Comparison of ENCODE assay signal across 8 cellular contexts in genomic region chr12:102948941-102949352, GRCh38. TPM values are rescaled to one million over a fixed set of nuclear protein-coding genes. Genes with fewer than 3 reads are reported as not detected.
DNase-seq lines count a peak whose midpoint lies in the region; ATAC-seq and TF ChIP-seq lines count a peak whose summit lies in the region.

No MANE protein-coding gene starts in this region.

- peaks cover 82% of the 10 kb centered on the region for H3K27me3 Mint-ChIP-seq in activated T-cell treated with anti-CD3 and anti-CD28 coated beads, Interleukin-2, amount 50 U/mL, for 72 hours (ENCODE audit: low read depth)

- H3K36me3 Mint-ChIP-seq in activated T-cell treated with anti-CD3 and anti-CD28 coated beads, Interleukin-2, amount 50 U/mL, for 72 hours (ENCODE audit: insufficient read depth in 2 of 2), result no peaks in the 10 kb centered on the region

- H3K9me3 Mint-ChIP-seq in activated T-cell treated with anti-CD3 and anti-CD28 coated beads, Interleukin-2, amount 50 U/mL, for 72 hours, result no peaks in the 10 kb centered on the region

- peak; percentile 98 for TF ChIP-seq CTCF in BE2C (IDR thresholded peaks at IDR 0.05; ENCODE audit: low read depth, low read length)

- H3K9me3 ChIP-seq in BE2C, result no peaks in the 10 kb centered on the region

- peaks cover 33% of the 10 kb centered on the region for H3K4me1 Mint-ChIP-seq in activated T-cell treated with anti-CD3 and anti-CD28 coated beads, Interleukin-2, amount 50 U/mL, for 72 hours (ENCODE audit: low read depth)

- H3K4me1 ChIP-seq in BE2C, result peaks cover 14% of the 10 kb centered on the region

- peak in 1 of 2 donors; percentile 5 for ATAC-seq in activated T-cell treated with anti-CD3 and anti-CD28 coated beads, Interleukin-2, amount 50 U/mL, for 72 hours (replicated peaks in 1 of 2)
- ATAC-seq in GM18511 (IDR thresholded peaks at IDR 0.05; ENCODE audit: unreplicated experiment), result no peak
- ATAC-seq in HG03442 (IDR thresholded peaks at IDR 0.05; ENCODE audit: unreplicated experiment), result no peak

- H3K27me3 ChIP-seq in BE2C, result no peaks in the 10 kb centered on the region

- DNase-seq in BE2C, result peak; percentile 78
- peak; percentile 14 for DNase-seq in H4 (ENCODE audit: low spot score)
- peak; percentile 82 for DNase-seq in NCI-H69 (lab: John Stamatoyannopoulos, UW)
- DNase-seq in activated T-cell treated with anti-CD3 and anti-CD28 coated beads, Interleukin-2, amount 50 U/mL, for 72 hours, result peak; percentile 46 to 55
- DNase-seq in head of caudate nucleus, result peak in 40 of 42 donors; percentile 48 to 90 (median 78)
- DNase-seq in smooth muscle cell of the brain vasculature (ENCODE audit: low read depth, low spot score), result peak; percentile 12

- no peak overlapping the region for H3K4me3 Mint-ChIP-seq in activated T-cell treated with anti-CD3 and anti-CD28 coated beads, Interleukin-2, amount 50 U/mL, for 72 hours

- H3K36me3 ChIP-seq in BE2C, result no peaks in the 10 kb centered on the region

- intact Hi-C loops in head of caudate nucleus (cut with DNase I), result no loop called here

- peak overlapping the region; percentile 3 for H3K4me3 ChIP-seq in BE2C (ENCODE audit: low read depth, low read length)

- H3K27ac Mint-ChIP-seq in activated T-cell treated with anti-CD3 and anti-CD28 coated beads, Interleukin-2, amount 50 U/mL, for 72 hours, result no peak overlapping the region

RNA-seq across cellular contexts. Expression of gene ASCL1, which starts 8.5 kb away (rescaled TPM):
- polyA plus RNA-seq in BE2C (2012; ENCODE audit: insufficient read depth, insufficient read length, low read depth), result 25.5 TPM
- total RNA-seq in H4 (2014; rRNA removed; shearing (Covaris generic)), result not detected in 2 replicates
- not detected for total RNA-seq in activated T-cell treated with anti-CD3 and anti-CD28 coated beads, Interleukin-2, amount 50 U/mL, for 72 hours

RNA-seq across cellular contexts. Expression of gene PAH, which starts 31.9 kb away (rescaled TPM):
- not detected for polyA plus RNA-seq in BE2C (2012; ENCODE audit: insufficient read depth, insufficient read length, low read depth)
- 0.31 and 0.37 TPM in 2 replicates for total RNA-seq in H4 (2014; rRNA removed; shearing (Covaris generic))
- total RNA-seq in activated T-cell treated with anti-CD3 and anti-CD28 coated beads, Interleukin-2, amount 50 U/mL, for 72 hours, result under 1 TPM in 1 of 2 donors, not detected in 1; 0.25 TPM

Comparison
In these comparisons a context has a peak if more than half of its experiments do, and no peak if none do; other contexts are left out.
1. DNase-seq: peak in every context shown above with its lines; median percentile 82 in NCI-H69; 78 in BE2C; 78 in head of caudate nucleus; 50 in activated T-cell treated with anti-CD3 and anti-CD28 coated beads, Interleukin-2, amount 50 U/mL, for 72 hours; 14 in H4; 12 in smooth muscle cell of the brain vasculature.